Comparison of ENCODE assay signal across 1 cellular context in genomic region chr4:2536193-2537010, GRCh38.
A peak's percentile ranks its signal among the peaks of the same experiment; 100 is the strongest.
TF ChIP-seq lines count a peak whose summit lies in the region.

A gene with protein sequence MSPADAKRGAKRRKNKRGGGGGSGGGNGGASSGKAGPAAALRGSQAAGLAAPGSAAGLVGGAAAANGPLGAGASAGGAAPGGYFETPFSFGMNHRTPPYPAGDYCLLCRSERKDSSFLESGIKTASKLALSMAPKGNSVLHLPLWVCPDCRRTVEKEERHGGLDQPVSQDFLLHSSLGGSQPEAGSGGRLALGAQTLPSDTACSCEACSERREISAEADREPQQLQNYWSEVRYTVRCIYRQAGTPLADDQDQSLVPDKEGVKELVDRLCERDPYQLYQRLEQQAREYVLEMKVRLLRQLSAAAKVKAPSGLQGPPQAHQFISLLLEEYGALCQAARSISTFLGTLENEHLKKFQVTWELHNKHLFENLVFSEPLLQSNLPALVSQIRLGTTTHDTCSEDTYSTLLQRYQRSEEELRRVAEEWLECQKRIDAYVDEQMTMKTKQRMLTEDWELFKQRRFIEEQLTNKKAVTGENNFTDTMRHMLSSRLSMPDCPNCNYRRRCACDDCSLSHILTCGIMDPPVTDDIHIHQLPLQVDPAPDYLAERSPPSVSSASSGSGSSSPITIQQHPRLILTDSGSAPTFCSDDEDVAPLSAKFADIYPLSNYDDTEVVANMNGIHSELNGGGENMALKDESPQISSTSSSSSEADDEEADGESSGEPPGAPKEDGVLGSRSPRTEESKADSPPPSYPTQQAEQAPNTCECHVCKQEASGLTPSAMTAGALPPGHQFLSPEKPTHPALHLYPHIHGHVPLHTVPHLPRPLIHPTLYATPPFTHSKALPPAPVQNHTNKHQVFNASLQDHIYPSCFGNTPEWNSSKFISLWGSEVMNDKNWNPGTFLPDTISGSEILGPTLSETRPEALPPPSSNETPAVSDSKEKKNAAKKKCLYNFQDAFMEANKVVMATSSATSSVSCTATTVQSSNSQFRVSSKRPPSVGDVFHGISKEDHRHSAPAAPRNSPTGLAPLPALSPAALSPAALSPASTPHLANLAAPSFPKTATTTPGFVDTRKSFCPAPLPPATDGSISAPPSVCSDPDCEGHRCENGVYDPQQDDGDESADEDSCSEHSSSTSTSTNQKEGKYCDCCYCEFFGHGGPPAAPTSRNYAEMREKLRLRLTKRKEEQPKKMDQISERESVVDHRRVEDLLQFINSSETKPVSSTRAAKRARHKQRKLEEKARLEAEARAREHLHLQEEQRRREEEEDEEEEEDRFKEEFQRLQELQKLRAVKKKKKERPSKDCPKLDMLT (N-terminal part only) (plus strand): TSS chr4:2536647. CDS start chr4:2536916, 269 bp downstream.

TF ChIP-seq in HepG2, 621 proteins besides CTCF, POLR2A, EP300 and RAD21 (continued from another document and continues in another):
- 0 out of 2 replicates have a peak, but pooled peaks have one; percentile 42 for TF ChIP-seq ZNF142 (CRISPR knock-in tag; IDR thresholded peaks at IDR 0.05)
- TF ChIP-seq ZNF607 (CRISPR knock-in tag; IDR thresholded peaks at IDR 0.05; ENCODE audit: borderline replicate concordance): no peak
- TF ChIP-seq KDM5B (CRISPR knock-in tag; IDR thresholded peaks at IDR 0.05; ENCODE audit: borderline replicate concordance): no peak
- 0 out of 2 replicates have a peak, but pooled peaks have one; percentile 47 for TF ChIP-seq FOXK1 (CRISPR knock-in tag; IDR thresholded peaks at IDR 0.05; ENCODE audit: borderline replicate concordance, low read depth)
- peak; percentile 95 for TF ChIP-seq GMEB2 (CRISPR knock-in tag; IDR thresholded peaks at IDR 0.05; ENCODE audit: low read depth)
- no peak for TF ChIP-seq ZNF740 (CRISPR knock-in tag; IDR thresholded peaks at IDR 0.05)
- no peak for TF ChIP-seq JUNB (CRISPR knock-in tag; IDR thresholded peaks at IDR 0.05; ENCODE audit: borderline replicate concordance)
- TF ChIP-seq, protein P1, sequence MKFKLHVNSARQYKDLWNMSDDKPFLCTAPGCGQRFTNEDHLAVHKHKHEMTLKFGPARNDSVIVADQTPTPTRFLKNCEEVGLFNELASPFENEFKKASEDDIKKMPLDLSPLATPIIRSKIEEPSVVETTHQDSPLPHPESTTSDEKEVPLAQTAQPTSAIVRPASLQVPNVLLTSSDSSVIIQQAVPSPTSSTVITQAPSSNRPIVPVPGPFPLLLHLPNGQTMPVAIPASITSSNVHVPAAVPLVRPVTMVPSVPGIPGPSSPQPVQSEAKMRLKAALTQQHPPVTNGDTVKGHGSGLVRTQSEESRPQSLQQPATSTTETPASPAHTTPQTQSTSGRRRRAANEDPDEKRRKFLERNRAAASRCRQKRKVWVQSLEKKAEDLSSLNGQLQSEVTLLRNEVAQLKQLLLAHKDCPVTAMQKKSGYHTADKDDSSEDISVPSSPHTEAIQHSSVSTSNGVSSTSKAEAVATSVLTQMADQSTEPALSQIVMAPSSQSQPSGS (CRISPR knock-in tag; IDR thresholded peaks at IDR 0.05): peak; percentile 95
- TF ChIP-seq RARA (CRISPR knock-in tag; IDR thresholded peaks at IDR 0.05): no peak
- TF ChIP-seq ZNF703 (CRISPR knock-in tag; IDR thresholded peaks at IDR 0.05; ENCODE audit: borderline replicate concordance): no peak
- TF ChIP-seq, protein P2, sequence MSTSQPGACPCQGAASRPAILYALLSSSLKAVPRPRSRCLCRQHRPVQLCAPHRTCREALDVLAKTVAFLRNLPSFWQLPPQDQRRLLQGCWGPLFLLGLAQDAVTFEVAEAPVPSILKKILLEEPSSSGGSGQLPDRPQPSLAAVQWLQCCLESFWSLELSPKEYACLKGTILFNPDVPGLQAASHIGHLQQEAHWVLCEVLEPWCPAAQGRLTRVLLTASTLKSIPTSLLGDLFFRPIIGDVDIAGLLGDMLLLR (CRISPR knock-in tag; IDR thresholded peaks at IDR 0.05): 0 out of 2 replicates have a peak, but pooled peaks have one; percentile 6
- TF ChIP-seq BHLHE40 (IDR thresholded peaks at IDR 0.05; ENCODE audit: low read length): peak; percentile 63
- TF ChIP-seq ZNF230 (CRISPR knock-in tag; IDR thresholded peaks at IDR 0.05): no peak
- TF ChIP-seq ZNF644 (CRISPR knock-in tag; IDR thresholded peaks at IDR 0.05; ENCODE audit: low read depth): no peak
- no peak for TF ChIP-seq ASH2L (IDR thresholded peaks at IDR 0.05; ENCODE audit: insufficient read length, low read depth, low read length)
- TF ChIP-seq ZNF883 (CRISPR knock-in tag; IDR thresholded peaks at IDR 0.05; ENCODE audit: not compliant biosample characterization): no peak
- TF ChIP-seq ARID2 (CRISPR knock-in tag; IDR thresholded peaks at IDR 0.05; ENCODE audit: borderline replicate concordance): no peak
- peak; percentile 26; the same call in 1 of the 3 replicates for TF ChIP-seq MXI1 (IDR thresholded peaks at IDR 0.05; ENCODE audit: borderline replicate concordance, low read depth, low read length)
- TF ChIP-seq JUN (CRISPR knock-in tag; IDR thresholded peaks at IDR 0.05): 0 out of 2 replicates have a peak, but pooled peaks have one; percentile 38
- TF ChIP-seq, protein P3, sequence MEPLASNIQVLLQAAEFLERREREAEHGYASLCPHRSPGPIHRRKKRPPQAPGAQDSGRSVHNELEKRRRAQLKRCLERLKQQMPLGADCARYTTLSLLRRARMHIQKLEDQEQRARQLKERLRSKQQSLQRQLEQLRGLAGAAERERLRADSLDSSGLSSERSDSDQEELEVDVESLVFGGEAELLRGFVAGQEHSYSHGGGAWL (CRISPR knock-in tag; IDR thresholded peaks at IDR 0.05): no peak
- TF ChIP-seq KAT7 (CRISPR knock-in tag; IDR thresholded peaks at IDR 0.05; ENCODE audit: borderline replicate concordance): no peak
- peak; percentile 87 for TF ChIP-seq CREB1 (IDR thresholded peaks at IDR 0.05)
- TF ChIP-seq CREB1 (CRISPR knock-in tag; IDR thresholded peaks at IDR 0.05): peak; percentile 78
- no peak; the same call in 1 of the 2 replicates for TF ChIP-seq TAF1 (CRISPR knock-in tag; IDR thresholded peaks at IDR 0.05)
- no peak for TF ChIP-seq NFAT5 (CRISPR knock-in tag; IDR thresholded peaks at IDR 0.05)
- no peak for TF ChIP-seq ZNF7 (CRISPR knock-in tag; IDR thresholded peaks at IDR 0.05)
- TF ChIP-seq MYC (CRISPR knock-in tag; IDR thresholded peaks at IDR 0.05; ENCODE audit: borderline replicate concordance): peak; percentile 57; the same call in 1 of the 2 replicates
- peak; percentile 37 for TF ChIP-seq PHF5A (CRISPR knock-in tag; IDR thresholded peaks at IDR 0.05; ENCODE audit: low read depth, unreplicated experiment)
- TF ChIP-seq PAXIP1 (CRISPR knock-in tag; conservative IDR thresholded peaks at IDR 0.05): no peak
- no peak for TF ChIP-seq ZNF747 (CRISPR knock-in tag; IDR thresholded peaks at IDR 0.05; ENCODE audit: borderline replicate concordance)
- TF ChIP-seq ZNF20 (CRISPR knock-in tag; IDR thresholded peaks at IDR 0.05): no peak
